ENCODE assay signal across 21 cellular contexts in genomic region chr19:18537431-18537830, GRCh38. TPM values are rescaled to one million over a fixed set of nuclear protein-coding genes. Genes with fewer than 3 reads are reported as not detected.
DNase-seq lines count a peak whose midpoint lies in the region; ATAC-seq, FAIRE-seq and TF ChIP-seq lines count a peak whose summit lies in the region.
"Had no signal": no experiment of that assay in that cellular context is flagged by ENCODE, and none has a peak within 500 bp of the region (broad histone marks: within the 10 kb centered on the region; RNA-seq: fewer than 3 reads in every experiment).

No MANE protein-coding gene starts in this region.

- TF ChIP-seq RAD21 in HCT116 (IDR thresholded peaks at IDR 0.05; ENCODE audit: low read depth) (no peak), K562 (CRISPR knock-in tag; conservative IDR thresholded peaks at IDR 0.05 in 1 of 2, IDR thresholded peaks at IDR 0.05 in 1 of 2) (no peak)

- DNase-seq in D341Med (ENCODE audit: low spot score): peak; percentile 24
- DNase-seq in HCT116 (ENCODE audit: low read depth, low spot score): no peak
- DNase-seq in K562 (ENCODE audit: extremely low read depth in 1 of 4, low spot score in 3 of 4): no peak
- DNase-seq in transverse colon: no peak
- no peak for DNase-seq in islet precursor cell
- no peak for DNase-seq in HEK293T (ENCODE audit: extremely low spot score)
- no peak for DNase-seq in NCI-H2227 (lab: John Stamatoyannopoulos, UW; ENCODE audit: unreplicated experiment)
- DNase-seq: ACHN; BE2C; C1 segment of cervical spinal cord; Caco-2; CD4-positive, CD25-positive, alpha-beta regulatory T cell; DMS153; DMS79; GDM1; GOT3; H9; IMR-90; KBM-7 had no signal

- RAD21 ChIA-PET in HCT116 (lab: Charles Lee; ENCODE audit: low non-redundant PET in 1 of 2, low total read pairs in 2 of 2, uncharacterized antibody in 2 of 2, unreplicated experiment in 2 of 2): no interaction called here

- CTCF ChIA-PET in HCT116 (lab: Charles Lee): no interaction called here
- CTCF ChIA-PET in K562 (lab: Yijun Ruan, JAX; ENCODE audit: low intra/inter-chr PET ratio): no interaction called here
- CTCF ChIA-PET in HEK293T (lab: Yijun Ruan, JAX): no interaction called here

- TF ChIP-seq EP300 in K562 (IDR thresholded peaks at IDR 0.05; ENCODE audit: low read length) (no peak), transverse colon (IDR thresholded peaks at IDR 0.05; ENCODE audit: low read depth) (no peak)

- H3K27ac ChIP-seq in HCT116 (ENCODE audit: low read depth, low read length) (no peak overlapping the region), K562 (ENCODE audit: extremely low read depth, low read depth, low read length) (no peak overlapping the region), transverse colon (no peak overlapping the region)
- H3K27ac ChIP-seq: HL-60 had no signal

- no peak overlapping the region for H3K4me3 ChIP-seq in HCT116 (replicated peaks in 1 of 2; ENCODE audit: low read depth in 1 of 2, low read length in 2 of 2)
- no peak overlapping the region for H3K4me3 ChIP-seq in K562
- no peak overlapping the region for H3K4me3 ChIP-seq in transverse colon

- no peak for FAIRE-seq in K562 (lab: Jason Lieb, UNC)
- FAIRE-seq: A204.1 had no signal

- BruUV-seq in HCT116 (replicated peaks; lab: Mats Ljungman, UMichigan) (TSS peak; percentile 4), K562 (replicated peaks; lab: Mats Ljungman, UMichigan) (no TSS peak)

- H3K9me3 ChIP-seq in HCT116 (ENCODE audit: control insufficient read depth in 1 of 2, insufficient read depth in 1 of 2, low read depth in 1 of 2, low read length in 2 of 2) (no peaks in the 10 kb centered on the region), K562 (replicated peaks; ENCODE audit: control insufficient read depth, insufficient read depth, low read depth, low read length) (no peaks in the 10 kb centered on the region), transverse colon (no peaks in the 10 kb centered on the region)
- H3K9me3 ChIP-seq: BE2C, Caco-2 had no signal

- TF ChIP-seq CTCF in HCT116 (IDR thresholded peaks at IDR 0.05 in 2 of 3, conservative IDR thresholded peaks at IDR 0.05 in 1 of 3; ENCODE audit: borderline replicate concordance in 1 of 3, insufficient read depth in 1 of 3, low read depth in 2 of 3, low read length in 2 of 3) (no peak), K562 (IDR thresholded peaks at IDR 0.05 in 2 of 3, conservative IDR thresholded peaks at IDR 0.05 in 1 of 3; ENCODE audit: insufficient read depth in 2 of 3, low read depth in 1 of 3, low read length in 3 of 3) (no peak), transverse colon (IDR thresholded peaks at IDR 0.05) (no peak)

- H3K4me2 ChIP-seq in HCT116 (ENCODE audit: low read length) (no peak overlapping the region), K562 (ENCODE audit: insufficient read depth, low read length) (no peak overlapping the region)

- H3K36me3 ChIP-seq in HCT116 (ENCODE audit: control insufficient read depth in 1 of 2, insufficient read depth in 2 of 2, low read length in 2 of 2) (peaks cover 20 to 27% of the 10 kb centered on the region in 2 experiments; a peak in 3 of 4 replicates), K562 (ENCODE audit: control insufficient read depth, insufficient read depth, low read length) (peaks cover 74% of the 10 kb centered on the region), transverse colon (peaks cover 0 to 8% (median 2%) of the 10 kb centered on the region in 4 donors)

- H4K20me1 ChIP-seq in HCT116 (ENCODE audit: insufficient read depth) (no peaks in the 10 kb centered on the region), K562 (replicated peaks; ENCODE audit: control insufficient read depth, insufficient read depth, low read length) (no peaks in the 10 kb centered on the region)

- no peaks in the 10 kb centered on the region for H3K9me1 ChIP-seq in K562 (ENCODE audit: control insufficient read depth, insufficient read depth, low read length)

- H3K79me2 ChIP-seq in HCT116 (ENCODE audit: insufficient read depth, low read length) (peaks cover 14% of the 10 kb centered on the region), K562 (ENCODE audit: control insufficient read depth, insufficient read depth, low read length) (peaks cover 15% of the 10 kb centered on the region)

- H3K9me2 ChIP-seq in HCT116 (ENCODE audit: insufficient read depth): no peaks in the 10 kb centered on the region

- POLR2A ChIA-PET in HCT116 (lab: Charles Lee): no interaction called here
- POLR2A ChIA-PET in K562 (lab: Yijun Ruan, JAX): interaction anchor here (0.6 to 0.7 kb wide), 3 partner anchors 21 to 621 kb away, joined by 3 read pairs; no protein-coding TSS in a partner anchor
- POLR2A ChIA-PET in HEK293T (lab: Yijun Ruan, JAX): no interaction called here

- H2AFZ ChIP-seq in HCT116 (ENCODE audit: low read depth, low read length, poor library complexity, severe bottlenecking) (no peak overlapping the region), K562 (ENCODE audit: low read depth, low read length) (no peak overlapping the region)

- no peak for ATAC-seq in HCT116
- no peak for ATAC-seq in K562

- peaks cover 2 to 7% of the 10 kb centered on the region in 2 experiments for H3K4me1 ChIP-seq in HCT116 (ENCODE audit: control insufficient read depth in 1 of 2, insufficient read depth in 2 of 2, low read length in 2 of 2)
- H3K4me1 ChIP-seq in K562 (replicated peaks in 1 of 2; ENCODE audit: control insufficient read depth in 2 of 2, insufficient read depth in 2 of 2, low read length in 2 of 2): peaks cover 7 to 31% of the 10 kb centered on the region in 2 experiments; a peak in 3 of 5 replicates
- H3K4me1 ChIP-seq in transverse colon: peaks cover 7 to 12% (median 9%) of the 10 kb centered on the region in 4 donors
- H3K4me1 ChIP-seq: BE2C had no signal

- TF ChIP-seq POLR2A in HCT116 (IDR thresholded peaks at IDR 0.05; ENCODE audit: borderline replicate concordance, extremely low read depth, insufficient read depth, insufficient read length) (no peak), K562 (conservative IDR thresholded peaks at IDR 0.05) (no peak), transverse colon (IDR thresholded peaks at IDR 0.05) (peak; percentile 8)

- 96% methylated on average over 13 of the region's 17 CpGs for WGBS in K562 (ENCODE audit: insufficient coverage, low coverage, missing lambda C conversion rate)
- WGBS in transverse colon (ENCODE audit: low coverage in 1 of 2), 2 donors: 93% methylated on average over 17 of the region's 17 CpGs; no CpG with 5 or more reads in 1 of the 2 donors

- in situ Hi-C loops in K562 (cut with MboI) (no loop called here), transverse colon (cut with MboI; ENCODE audit: low pct_ligation_motif_present in 1 of 4, low pct_unique_long_range_greater_than_20kb in 1 of 4, low sequenced_read_pairs in 3 of 4) (no loop called here)

- no peaks in the 10 kb centered on the region for H3K27me3 ChIP-seq in HCT116 (ENCODE audit: insufficient read depth, low read length)
- H3K27me3 ChIP-seq in K562 (ENCODE audit: control insufficient read depth in 2 of 2, insufficient read depth in 2 of 2, low read length in 2 of 2): no peaks in the 10 kb centered on the region
- H3K27me3 ChIP-seq in transverse colon: no peaks in the 10 kb centered on the region
- H3K27me3 ChIP-seq: BE2C had no signal

- no peak overlapping the region for H3K9ac ChIP-seq in HCT116 (ENCODE audit: low read length)
- H3K9ac ChIP-seq in K562 (ENCODE audit: insufficient read depth in 1 of 2, low read depth in 2 of 2, low read length in 2 of 2): no peak overlapping the region

- intact Hi-C loops in HCT116 (cut with micrococcal nuclease) (no loop called here), K562 (cut with micrococcal nuclease) (no loop called here), transverse colon (cut with DNase I; ENCODE audit: low total_unique reads) (no loop called here)

RNA-seq across cellular contexts. Expression of gene FKBP8, which starts 5.9 kb away (rescaled TPM):
- total RNA-seq in HCT116 (2021; ENCODE audit: unreplicated experiment) (261 TPM), K562 (2014; rRNA removed) (234 and 260 TPM in 2 replicates), K562 (2014; rRNA removed; fragmentation: Illumina TruSeq; extraction: Trizol) (16.0 and 21.8 TPM in 2 replicates), K562 (2015; rRNA removed; fragmentation: Illumina TruSeq; extraction: Trizol) (104 and 106 TPM in 2 replicates), K562 (2021) (228 and 236 TPM in 2 replicates), transverse colon (100 to 1,000 TPM; 267 to 318 (median 275) TPM)
- 319 and 380 TPM in 2 replicates for polyA plus RNA-seq in HCT116 (2012)
- 26.1 and 86.1 TPM in 2 replicates for total RNA-seq in K562 (2011; cell fraction: chromatin; rRNA removed; ENCODE audit: low replicate concordance)
- 93.6 and 114 TPM in 2 replicates for total RNA-seq in K562 (2011; cell fraction: nucleolus; rRNA removed)
- total RNA-seq in K562 (2011; cell fraction: nucleoplasm; rRNA removed): 59.8 and 63.9 TPM in 2 replicates
- polyA plus RNA-seq in K562 (2011; rRNA removed) (116 and 176 TPM in 2 replicates), K562 (2014; fragmentation: Illumina TruSeq; extraction: Trizol) (62.5 and 201 TPM in 2 replicates), K562 (2014; fragmentation: Nextera tagmentation; extraction: Ambion mirVana) (1 to 10 TPM in 1 of 2 experiments, under 1 TPM in 1; 0.46 to 1.0 TPM), K562 (2014; rRNA removed) (168 and 203 TPM in 2 replicates)
- polyA plus RNA-seq in K562 (2011; cell fraction: cytosol; rRNA removed): 199 and 396 TPM in 2 replicates
- polyA plus RNA-seq in K562 (2011; cell fraction: nucleus; rRNA removed): 128 and 178 TPM in 2 replicates
- 173 and 302 TPM in 2 replicates for polyA plus RNA-seq in K562 (2012)
- 28.0 and 49.7 TPM in 2 replicates for polyA minus RNA-seq in K562 (2011; rRNA and poly(A)+ RNA removed)
- polyA minus RNA-seq in K562 (2011; cell fraction: cytosol; rRNA and poly(A)+ RNA removed): 138 and 159 TPM in 2 replicates
- polyA minus RNA-seq in K562 (2011; cell fraction: nucleus; rRNA and poly(A)+ RNA removed): 35.5 and 49.0 TPM in 2 replicates

RNA-seq across cellular contexts. Expression of gene ELL, which starts 15.6 kb away (rescaled TPM):
- 22.9 TPM for total RNA-seq in HCT116 (2021; ENCODE audit: unreplicated experiment)
- 14.9 and 19.8 TPM in 2 replicates for polyA plus RNA-seq in HCT116 (2012)
- 26.9 and 68.3 TPM in 2 replicates for total RNA-seq in K562 (2011; cell fraction: chromatin; rRNA removed; ENCODE audit: low replicate concordance)
- 36.6 and 44.4 TPM in 2 replicates for total RNA-seq in K562 (2011; cell fraction: nucleolus; rRNA removed)
- 26.0 and 26.8 TPM in 2 replicates for total RNA-seq in K562 (2011; cell fraction: nucleoplasm; rRNA removed)
- 12.9 and 16.3 TPM in 2 replicates for total RNA-seq in K562 (2014; rRNA removed)
- 2.8 and 3.2 TPM in 2 replicates for total RNA-seq in K562 (2014; rRNA removed; fragmentation: Illumina TruSeq; extraction: Trizol)
- total RNA-seq in K562 (2015; rRNA removed; fragmentation: Illumina TruSeq; extraction: Trizol): 5.4 and 6.0 TPM in 2 replicates
- 22.1 and 22.5 TPM in 2 replicates for total RNA-seq in K562 (2021)
- 4.0 and 9.2 TPM in 2 replicates for polyA plus RNA-seq in K562 (2011; rRNA removed)
- 4.9 and 11.1 TPM in 2 replicates for polyA plus RNA-seq in K562 (2011; cell fraction: cytosol; rRNA removed)
- 14.6 and 22.8 TPM in 2 replicates for polyA plus RNA-seq in K562 (2011; cell fraction: nucleus; rRNA removed)
- polyA plus RNA-seq in K562 (2012): 12.3 and 14.0 TPM in 2 replicates
- 4.1 and 9.6 TPM in 2 replicates for polyA plus RNA-seq in K562 (2014; fragmentation: Illumina TruSeq; extraction: Trizol)
- polyA plus RNA-seq in K562 (2014; fragmentation: Nextera tagmentation; extraction: Ambion mirVana): under 1 TPM; 0.24 to 0.45 TPM
- polyA plus RNA-seq in K562 (2014; rRNA removed): 9.0 and 13.2 TPM in 2 replicates
- polyA minus RNA-seq in K562 (2011; rRNA and poly(A)+ RNA removed): 2.8 and 4.1 TPM in 2 replicates
- polyA minus RNA-seq in K562 (2011; cell fraction: cytosol; rRNA and poly(A)+ RNA removed): 7.6 and 14.9 TPM in 2 replicates
- 7.0 and 10.7 TPM in 2 replicates for polyA minus RNA-seq in K562 (2011; cell fraction: nucleus; rRNA and poly(A)+ RNA removed)
- total RNA-seq in transverse colon: 10 to 100 TPM; 16.2 to 72.2 (median 18.0) TPM

RNA-seq across cellular contexts. Expression of gene KXD1, which starts 20.2 kb away (rescaled TPM):
- total RNA-seq in HCT116 (2021; ENCODE audit: unreplicated experiment) (139 TPM), K562 (2014; rRNA removed) (133 and 147 TPM in 2 replicates), K562 (2014; rRNA removed; fragmentation: Illumina TruSeq; extraction: Trizol) (48.7 and 66.2 TPM in 2 replicates), K562 (2015; rRNA removed; fragmentation: Illumina TruSeq; extraction: Trizol) (80.5 and 83.3 TPM in 2 replicates), K562 (2021) (114 and 118 TPM in 2 replicates), transverse colon (100 to 1,000 TPM in 2 of 4 donors, 10 to 100 TPM in 2; 62.1 to 195 (median 98.0) TPM)
- 212 and 220 TPM in 2 replicates for polyA plus RNA-seq in HCT116 (2012)
- total RNA-seq in K562 (2011; cell fraction: chromatin; rRNA removed; ENCODE audit: low replicate concordance): 91.9 and 173 TPM in 2 replicates
- 110 and 120 TPM in 2 replicates for total RNA-seq in K562 (2011; cell fraction: nucleolus; rRNA removed)
- total RNA-seq in K562 (2011; cell fraction: nucleoplasm; rRNA removed): 109 and 127 TPM in 2 replicates
- polyA plus RNA-seq in K562 (2011; rRNA removed) (159 and 217 TPM in 2 replicates), K562 (2014; fragmentation: Illumina TruSeq; extraction: Trizol) (191 and 210 TPM in 2 replicates), K562 (2014; fragmentation: Nextera tagmentation; extraction: Ambion mirVana) (10 to 100 TPM; 21.9 to 41.3 TPM), K562 (2014; rRNA removed) (153 and 177 TPM in 2 replicates)
- polyA plus RNA-seq in K562 (2011; cell fraction: cytosol; rRNA removed): 242 and 309 TPM in 2 replicates
- polyA plus RNA-seq in K562 (2011; cell fraction: nucleus; rRNA removed): 149 and 198 TPM in 2 replicates
- polyA plus RNA-seq in K562 (2012): 146 and 182 TPM in 2 replicates
- 64.2 and 93.8 TPM in 2 replicates for polyA minus RNA-seq in K562 (2011; rRNA and poly(A)+ RNA removed)
- 88.9 and 91.1 TPM in 2 replicates for polyA minus RNA-seq in K562 (2011; cell fraction: cytosol; rRNA and poly(A)+ RNA removed)
- polyA minus RNA-seq in K562 (2011; cell fraction: nucleus; rRNA and poly(A)+ RNA removed): 27.5 and 34.8 TPM in 2 replicates

RNA-seq across cellular contexts. Expression of gene UBA52, which starts 34.2 kb away (rescaled TPM):
- total RNA-seq in HCT116 (2021; ENCODE audit: unreplicated experiment) (1,743 TPM), K562 (2014; rRNA removed) (1,110 and 1,524 TPM in 2 replicates), K562 (2014; rRNA removed; fragmentation: Illumina TruSeq; extraction: Trizol) (1,512 and 1,662 TPM in 2 replicates), K562 (2015; rRNA removed; fragmentation: Illumina TruSeq; extraction: Trizol) (1,433 and 1,470 TPM in 2 replicates), K562 (2021) (2,028 and 2,215 TPM in 2 replicates), transverse colon (100 to 1,000 TPM; 421 to 735 (median 566) TPM)
- polyA plus RNA-seq in HCT116 (2012): 3,327 and 3,735 TPM in 2 replicates
- 157 and 351 TPM in 2 replicates for total RNA-seq in K562 (2011; cell fraction: chromatin; rRNA removed; ENCODE audit: low replicate concordance)
- 427 and 474 TPM in 2 replicates for total RNA-seq in K562 (2011; cell fraction: nucleolus; rRNA removed)
- total RNA-seq in K562 (2011; cell fraction: nucleoplasm; rRNA removed): 616 and 1,019 TPM in 2 replicates
- polyA plus RNA-seq in K562 (2011; rRNA removed) (1,733 and 2,197 TPM in 2 replicates), K562 (2014; fragmentation: Illumina TruSeq; extraction: Trizol) (2,671 and 2,751 TPM in 2 replicates), K562 (2014; fragmentation: Nextera tagmentation; extraction: Ambion mirVana) (1,000 to 10,000 TPM; 2,213 to 2,563 TPM), K562 (2014; rRNA removed) (1,690 and 2,247 TPM in 2 replicates)
- 4,493 and 4,718 TPM in 2 replicates for polyA plus RNA-seq in K562 (2011; cell fraction: cytosol; rRNA removed)
- 1,163 and 1,235 TPM in 2 replicates for polyA plus RNA-seq in K562 (2011; cell fraction: nucleus; rRNA removed)
- 2,878 and 4,513 TPM in 2 replicates for polyA plus RNA-seq in K562 (2012)
- 1,555 and 1,880 TPM in 2 replicates for polyA minus RNA-seq in K562 (2011; rRNA and poly(A)+ RNA removed)
- 757 and 815 TPM in 2 replicates for polyA minus RNA-seq in K562 (2011; cell fraction: cytosol; rRNA and poly(A)+ RNA removed)
- polyA minus RNA-seq in K562 (2011; cell fraction: nucleus; rRNA and poly(A)+ RNA removed): 165 and 281 TPM in 2 replicates

RNA-seq across cellular contexts. Expression of gene REX1BD, which starts 51.2 kb away (rescaled TPM):
- total RNA-seq in HCT116 (2021; ENCODE audit: unreplicated experiment): 97.1 TPM
- polyA plus RNA-seq in HCT116 (2012): 107 and 110 TPM in 2 replicates
- total RNA-seq in K562 (2011; cell fraction: chromatin; rRNA removed; ENCODE audit: low replicate concordance): 18.7 and 60.0 TPM in 2 replicates
- 56.3 and 62.2 TPM in 2 replicates for total RNA-seq in K562 (2011; cell fraction: nucleolus; rRNA removed)
- 43.5 and 57.0 TPM in 2 replicates for total RNA-seq in K562 (2011; cell fraction: nucleoplasm; rRNA removed)
- total RNA-seq in K562 (2014; rRNA removed): 118 and 136 TPM in 2 replicates
- 4.8 and 7.2 TPM in 2 replicates for total RNA-seq in K562 (2014; rRNA removed; fragmentation: Illumina TruSeq; extraction: Trizol)
- 17.4 and 17.7 TPM in 2 replicates for total RNA-seq in K562 (2015; rRNA removed; fragmentation: Illumina TruSeq; extraction: Trizol)
- total RNA-seq in K562 (2021): 78.5 and 87.0 TPM in 2 replicates
- polyA plus RNA-seq in K562 (2011; rRNA removed): 13.8 and 19.2 TPM in 2 replicates
- polyA plus RNA-seq in K562 (2011; cell fraction: cytosol; rRNA removed): 34.7 and 78.2 TPM in 2 replicates
- 180 and 217 TPM in 2 replicates for polyA plus RNA-seq in K562 (2011; cell fraction: nucleus; rRNA removed)
- polyA plus RNA-seq in K562 (2012): 58.6 and 65.4 TPM in 2 replicates
- 5.7 and 8.4 TPM in 2 replicates for polyA plus RNA-seq in K562 (2014; fragmentation: Illumina TruSeq; extraction: Trizol)
- polyA plus RNA-seq in K562 (2014; fragmentation: Nextera tagmentation; extraction: Ambion mirVana): 1 to 10 TPM; 1.9 to 4.7 TPM
- 102 and 115 TPM in 2 replicates for polyA plus RNA-seq in K562 (2014; rRNA removed)
- 1.2 and 1.4 TPM in 2 replicates for polyA minus RNA-seq in K562 (2011; rRNA and poly(A)+ RNA removed)
- 11.4 and 17.5 TPM in 2 replicates for polyA minus RNA-seq in K562 (2011; cell fraction: cytosol; rRNA and poly(A)+ RNA removed)
- 9.3 and 9.8 TPM in 2 replicates for polyA minus RNA-seq in K562 (2011; cell fraction: nucleus; rRNA and poly(A)+ RNA removed)
- total RNA-seq in transverse colon: 100 to 1,000 TPM in 2 of 4 donors, 10 to 100 TPM in 2; 75.1 to 171 (median 121) TPM
